ENCODE assay signal across 31 cellular contexts in genomic region chr4:23577398-23577797, GRCh38.
DNase-seq lines count a peak whose midpoint lies in the region; ATAC-seq and TF ChIP-seq lines count a peak whose summit lies in the region.
"Had no signal": no experiment of that assay in that cellular context is flagged by ENCODE, and none has a peak within 500 bp of the region (broad histone marks: within the 10 kb centered on the region; RNA-seq: fewer than 3 reads in every experiment).

No MANE protein-coding gene starts in this region.

- no peaks in the 10 kb centered on the region for H3K9me3 ChIP-seq in colonic mucosa
- H3K9me3 ChIP-seq in mucosa of descending colon: no peaks in the 10 kb centered on the region
- no peaks in the 10 kb centered on the region for H3K9me3 ChIP-seq in gastrocnemius medialis
- H3K9me3 ChIP-seq: A549, BE2C, BLaER1, Caco-2 had no signal

- no peak overlapping the region for H3K9ac ChIP-seq in colonic mucosa (ENCODE audit: low read depth in 2 of 2, low read length in 2 of 2)
- H3K9ac ChIP-seq: BLaER1; BLaER1 treated with 17β-estradiol and CSF1 and Interleukin-3, amounts not matched to agents 10 nM and 100 nM had no signal

- H3K4me1 ChIP-seq in colonic mucosa (no peaks in the 10 kb centered on the region), mucosa of descending colon (ENCODE audit: low read depth) (no peaks in the 10 kb centered on the region), gastrocnemius medialis (peaks cover 9 to 13% of the 10 kb centered on the region in 2 donors)
- H3K4me1 ChIP-seq: A549, BE2C, BLaER1, Caco-2 had no signal

- DNase-seq in colonic mucosa: no peak
- DNase-seq in left colon: no peak
- no peak for DNase-seq in mucosa of descending colon
- DNase-seq in COLO829 (ENCODE audit: low spot score): no peak
- no peak for DNase-seq in gastrocnemius medialis
- DNase-seq: 8988T; ACHN; AML-193; BE2C; C1 segment of cervical spinal cord; Caco-2; Calu3; CD4-positive, alpha-beta memory T cell; CD4-positive, alpha-beta T cell; CD4-positive, CD25-positive, alpha-beta regulatory T cell; CD8-positive, alpha-beta memory T cell; CD8-positive, alpha-beta T cell; COR-L47; DMS 273 treated with DMSO at 0.1 percent for 48 hours; DMS153; DMS53; DMS79; DMS79 treated with DMSO at 0.1 percent for 48 hours; DND-41; EL had no signal

- in situ Hi-C loops in gastrocnemius medialis (cut with MboI; ENCODE audit: low sequenced_read_pairs in 4 of 4): no loop called here

- no peak for TF ChIP-seq POLR2A in gastrocnemius medialis (IDR thresholded peaks at IDR 0.05)

- no peaks in the 10 kb centered on the region for H3K27me3 ChIP-seq in colonic mucosa
- H3K27me3 ChIP-seq in gastrocnemius medialis: no peaks in the 10 kb centered on the region
- H3K27me3 ChIP-seq: BE2C; BLaER1; BLaER1 treated with 17β-estradiol and CSF1 and Interleukin-3, amounts not matched to agents 10 nM and 100 nM had no signal

- H3K4me3 ChIP-seq in colonic mucosa (no peak overlapping the region), mucosa of descending colon (no peak overlapping the region), gastrocnemius medialis (no peak overlapping the region)
- H3K4me3 ChIP-seq: A549; BLaER1; BLaER1 treated with 17β-estradiol and CSF1 and Interleukin-3, amounts not matched to agents 10 nM and 100 nM had no signal

- intact Hi-C loops in colonic mucosa (cut with DNase I): no loop called here
- intact Hi-C loops in left colon (cut with DNase I, micrococcal nuclease): no loop called here
- intact Hi-C loops in mucosa of descending colon (cut with DNase I, micrococcal nuclease): no loop called here
- intact Hi-C loops in gastrocnemius medialis (cut with DNase I; ENCODE audit: low total_unique reads): no loop called here

- H3K36me3 ChIP-seq in colonic mucosa: no peaks in the 10 kb centered on the region
- no peaks in the 10 kb centered on the region for H3K36me3 ChIP-seq in mucosa of descending colon (ENCODE audit: low read depth)
- no peaks in the 10 kb centered on the region for H3K36me3 ChIP-seq in gastrocnemius medialis
- H3K36me3 ChIP-seq: BE2C; BLaER1; BLaER1 treated with 17β-estradiol and CSF1 and Interleukin-3, amounts not matched to agents 10 nM and 100 nM had no signal

- ATAC-seq in left colon: peak; percentile 95
- ATAC-seq in mucosa of descending colon: peak; percentile 96
- ATAC-seq in GM18867 (IDR thresholded peaks at IDR 0.05; ENCODE audit: unreplicated experiment): no peak
- ATAC-seq in gastrocnemius medialis: no peak
- ATAC-seq: A549; CD8-positive, alpha-beta T cell had no signal

- H3K27ac ChIP-seq in colonic mucosa (peak overlapping the region; percentile 20), gastrocnemius medialis (no peak overlapping the region)
- H3K27ac ChIP-seq: 22Rv1; A549; BLaER1; BLaER1 treated with 17β-estradiol and CSF1 and Interleukin-3, amounts not matched to agents 10 nM and 100 nM; C4-2B had no signal

- TF ChIP-seq CTCF in colonic mucosa (IDR thresholded peaks at IDR 0.05): no peak
- no peak for TF ChIP-seq CTCF in mucosa of descending colon (IDR thresholded peaks at IDR 0.05)
- no peak for TF ChIP-seq CTCF in gastrocnemius medialis (IDR thresholded peaks at IDR 0.05 in 4 of 5, conservative IDR thresholded peaks at IDR 0.05 in 1 of 5)

Comparison
In these comparisons a context has a peak if more than half of its experiments do, and no peak if none do; other contexts are left out.
1. ATAC-seq: peak in left colon (single experiment) and mucosa of descending colon (single experiment); none in GM18867 (single experiment) and gastrocnemius medialis (0 of 2).